In the genomic region with DNA sequence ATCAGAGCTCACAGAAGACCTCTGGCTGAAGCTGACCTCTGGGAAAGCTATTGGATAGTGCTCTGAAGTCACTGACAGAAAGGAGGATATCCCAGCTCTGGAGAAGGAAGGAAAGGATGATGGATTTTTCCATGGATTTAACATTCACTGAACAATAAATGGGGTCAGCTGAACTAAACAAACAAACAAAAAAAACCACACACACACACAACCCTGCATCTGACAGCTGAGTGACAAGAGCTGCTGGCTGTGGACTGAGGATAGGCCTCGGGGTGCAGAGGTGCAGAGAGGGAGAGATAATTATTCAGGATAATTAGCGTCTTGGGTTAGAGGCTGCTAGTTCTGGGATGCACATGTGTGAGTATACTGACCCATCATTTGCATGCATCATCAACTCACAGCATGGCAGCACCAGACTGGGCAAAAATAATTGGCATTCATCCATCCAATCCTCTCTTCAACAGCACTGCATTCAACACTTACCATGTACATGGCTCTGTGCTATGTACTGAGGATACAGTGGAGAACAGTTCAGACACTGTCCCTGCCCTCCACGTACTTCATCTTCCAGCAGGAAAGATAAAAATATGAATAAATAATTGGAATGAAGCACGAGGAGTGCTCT, we compare ENCODE assay signal across 22 cellular contexts.
DNase-seq lines count a peak whose midpoint lies in the region; ATAC-seq and TF ChIP-seq lines count a peak whose summit lies in the region.
"Had no signal": no experiment of that assay in that cellular context is flagged by ENCODE, and none has a peak within 500 bp of the region (broad histone marks: within the 10 kb centered on the region; RNA-seq: fewer than 3 reads in every experiment).

No MANE protein-coding gene starts in this region.

- intact Hi-C loops in Right ventricle myocardium superior (cut with DNase I) (no loop called here), left cardiac atrium (cut with DNase I) (no loop called here), gastrocnemius medialis (cut with DNase I; ENCODE audit: low total_unique reads) (no loop called here)

- TF ChIP-seq CTCF in right atrium auricular region (IDR thresholded peaks at IDR 0.05), result no peak
- no peak for TF ChIP-seq CTCF in gastrocnemius medialis (IDR thresholded peaks at IDR 0.05 in 4 of 5, conservative IDR thresholded peaks at IDR 0.05 in 1 of 5)

- H3K27ac ChIP-seq in right atrium auricular region (peak overlapping the region; percentile 33 to 42), gastrocnemius medialis (peak overlapping the region in 3 of 4 donors; percentile 18 to 51 (median 32))
- H3K27ac ChIP-seq: C4-2B, SJSA1 had no signal

- H3K36me3 ChIP-seq in right atrium auricular region, result no peaks in the 10 kb centered on the region
- H3K36me3 ChIP-seq in gastrocnemius medialis, result no peaks in the 10 kb centered on the region
- H3K36me3 ChIP-seq: SJSA1 had no signal

- no peaks in the 10 kb centered on the region for H3K4me1 Mint-ChIP-seq in stimulated activated naive CD8-positive, alpha-beta T cell treated with anti-CD3 and anti-CD28 coated beads, Interleukin-15, amount 100 ng/mL, for 72 hours
- H3K4me1 Mint-ChIP-seq: CD8-positive, alpha-beta memory T cell had no signal

- H3K4me3 ChIP-seq in right atrium auricular region (no peak overlapping the region), gastrocnemius medialis (no peak overlapping the region)
- H3K4me3 ChIP-seq: SJSA1 had no signal

- ATAC-seq in Right ventricle myocardium superior (ENCODE audit: poor library complexity) (peak; percentile 41), left cardiac atrium (no peak), gastrocnemius medialis (peak in 1 of 2 donors; percentile 33), GM19324 (IDR thresholded peaks at IDR 0.05; ENCODE audit: low FRiP score, unreplicated experiment) (no peak)
- no peak for ATAC-seq in stimulated activated naive CD8-positive, alpha-beta T cell treated with anti-CD3 and anti-CD28 coated beads, Interleukin-15, amount 100 ng/mL, for 72 hours
- ATAC-seq: Panc1 had no signal

- no peaks in the 10 kb centered on the region for H3K27me3 Mint-ChIP-seq in stimulated activated naive CD8-positive, alpha-beta T cell treated with anti-CD3 and anti-CD28 coated beads, Interleukin-15, amount 100 ng/mL, for 72 hours
- H3K27me3 Mint-ChIP-seq: CD8-positive, alpha-beta memory T cell had no signal

- in situ Hi-C loops in gastrocnemius medialis (cut with MboI; ENCODE audit: low sequenced_read_pairs in 4 of 4), result loop anchor here in 2 of 4 donors (25.0 kb wide), 3 partner anchors 93 to 668 kb away; no protein-coding TSS in a partner anchor

- H3K4me1 ChIP-seq in right atrium auricular region (peaks cover 0 to 18% of the 10 kb centered on the region in 2 donors), gastrocnemius medialis (peaks cover 0 to 2% of the 10 kb centered on the region in 2 donors)
- H3K4me1 ChIP-seq: SJSA1 had no signal

- H3K9me3 ChIP-seq in right atrium auricular region (no peaks in the 10 kb centered on the region), gastrocnemius medialis (no peaks in the 10 kb centered on the region)
- H3K9me3 ChIP-seq: SJSA1 had no signal

- no peak overlapping the region for H3K4me3 Mint-ChIP-seq in stimulated activated naive CD8-positive, alpha-beta T cell treated with anti-CD3 and anti-CD28 coated beads, Interleukin-15, amount 100 ng/mL, for 72 hours
- H3K4me3 Mint-ChIP-seq: CD8-positive, alpha-beta memory T cell; HFFc6 had no signal

- DNase-seq in Right ventricle myocardium superior (no peak), left cardiac atrium (no peak), LHCN-M2 (ENCODE audit: low read depth) (peak; percentile 62), right atrium auricular region (ENCODE audit: low spot score) (no peak), gastrocnemius medialis (no peak), DMS 273 treated with DMSO at 0.1 percent for 48 hours (lab: John Stamatoyannopoulos, UW) (no peak)
- no peak for DNase-seq in stimulated activated naive CD8-positive, alpha-beta T cell treated with anti-CD3 and anti-CD28 coated beads, Interleukin-15, amount 100 ng/mL, for 72 hours
- DNase-seq: 8988T; AML-193; CD8-positive, alpha-beta memory T cell; EL; H7; HFFc6; MM.1S; NCI-H1048; NCI-H1436; NCI-H1930; NK-92 treated with Interleukin-12 subunit alpha and Interleukin-12 subunit beta, amount 100 ng/mL, for 24 hours had no signal

- H3K27me3 ChIP-seq in right atrium auricular region (no peaks in the 10 kb centered on the region), gastrocnemius medialis (no peaks in the 10 kb centered on the region)
- H3K27me3 ChIP-seq: SJSA1 had no signal

- H3K27ac Mint-ChIP-seq in stimulated activated naive CD8-positive, alpha-beta T cell treated with anti-CD3 and anti-CD28 coated beads, Interleukin-15, amount 100 ng/mL, for 72 hours, result peak overlapping the region in 1 of 2 donors; percentile 44
- H3K27ac Mint-ChIP-seq: HFFc6 had no signal

- H3K9me3 Mint-ChIP-seq in stimulated activated naive CD8-positive, alpha-beta T cell treated with anti-CD3 and anti-CD28 coated beads, Interleukin-15, amount 100 ng/mL, for 72 hours, result no peaks in the 10 kb centered on the region
- H3K9me3 Mint-ChIP-seq: CD8-positive, alpha-beta memory T cell; HFFc6 had no signal

- TF ChIP-seq POLR2A in gastrocnemius medialis (IDR thresholded peaks at IDR 0.05), result no peak
